16 cellular contexts compared by ENCODE assay signal in genomic region chr6:2576499-2576898, GRCh38.
A peak's percentile ranks its signal among the peaks of the same experiment; 100 is the strongest.
DNase-seq lines count a peak whose midpoint lies in the region; TF ChIP-seq lines count a peak whose summit lies in the region.
"Had no signal": no experiment of that assay in that cellular context is flagged by ENCODE, and none has a peak within 500 bp of the region (broad histone marks: within the 10 kb centered on the region; RNA-seq: fewer than 3 reads in every experiment).

No MANE protein-coding gene starts in this region.

- H3K9me3 Mint-ChIP-seq in chondrocyte (ENCODE audit: low read depth): peaks cover 14% of the 10 kb centered on the region
- H3K9me3 Mint-ChIP-seq in mesothelial cell of epicardium: peaks cover 30% of the 10 kb centered on the region

- POLR2A ChIA-PET in PC-9 (lab: Charles Lee; ENCODE audit: unreplicated experiment): no interaction called here

- TF ChIP-seq CTCF in chondrocyte (IDR thresholded peaks at IDR 0.05): no peak
- TF ChIP-seq CTCF in fibroblast of the aortic adventitia (IDR thresholded peaks at IDR 0.05; ENCODE audit: insufficient read depth, low read length): no peak
- TF ChIP-seq CTCF in mesothelial cell of epicardium (IDR thresholded peaks at IDR 0.05; ENCODE audit: unreplicated experiment): no peak
- no peak for TF ChIP-seq CTCF in smooth muscle cell (IDR thresholded peaks at IDR 0.05; ENCODE audit: borderline replicate concordance, insufficient read depth, poor library complexity, severe bottlenecking)
- no peak for TF ChIP-seq CTCF in PC-9 (conservative IDR thresholded peaks at IDR 0.05)

- no peaks in the 10 kb centered on the region for H3K79me2 ChIP-seq in smooth muscle cell (ENCODE audit: low read depth)
- no peaks in the 10 kb centered on the region for H3K79me2 ChIP-seq in PC-9 (ENCODE audit: low read depth)

- intact Hi-C loops in PC-9 (cut with micrococcal nuclease; ENCODE audit: unreplicated experiment): no loop called here

- no peaks in the 10 kb centered on the region for H3K4me1 ChIP-seq in smooth muscle cell (ENCODE audit: low read depth)
- H3K4me1 ChIP-seq in PC-9 (replicated peaks; ENCODE audit: insufficient read depth): peaks cover 20% of the 10 kb centered on the region

- no TSS peak for BruUV-seq in PC-9 (replicated peaks; lab: Mats Ljungman, UMichigan)

- H3K4me3 ChIP-seq in fibroblast of the aortic adventitia (ENCODE audit: low read depth, low read length) (no peak overlapping the region), smooth muscle cell (no peak overlapping the region), PC-9 (no peak overlapping the region)
- H3K4me3 ChIP-seq: BLaER1 treated with 17β-estradiol and CSF1 and Interleukin-3, amounts not matched to agents 10 nM and 100 nM; GM12878; GM23338 had no signal

- no peak overlapping the region for H3K4me3 Mint-ChIP-seq in chondrocyte (ENCODE audit: unreplicated experiment)
- H3K4me3 Mint-ChIP-seq in mesothelial cell of epicardium: no peak overlapping the region
- H3K4me3 Mint-ChIP-seq: CD4-positive, CD25-positive, alpha-beta regulatory T cell; GM23338; H9 had no signal

- no peaks in the 10 kb centered on the region for H3K36me3 ChIP-seq in smooth muscle cell (ENCODE audit: low read depth)
- H3K36me3 ChIP-seq in PC-9 (ENCODE audit: low read depth): no peaks in the 10 kb centered on the region
- H3K36me3 ChIP-seq: BLaER1 treated with 17β-estradiol and CSF1 and Interleukin-3, amounts not matched to agents 10 nM and 100 nM had no signal

- H3K36me3 Mint-ChIP-seq in chondrocyte (ENCODE audit: low read depth) (peaks cover 2% of the 10 kb centered on the region), mesothelial cell of epicardium (peaks cover 2% of the 10 kb centered on the region)
- H3K36me3 Mint-ChIP-seq: CD4-positive, CD25-positive, alpha-beta regulatory T cell had no signal

- H3F3A ChIP-seq in smooth muscle cell (ENCODE audit: low read depth) (peaks cover 8% of the 10 kb centered on the region), PC-9 (ENCODE audit: insufficient read depth, low read depth) (peaks cover 5% of the 10 kb centered on the region; the same call in 1 of the 2 replicates)

- H3K27ac ChIP-seq in smooth muscle cell (ENCODE audit: low read depth) (peak overlapping the region; percentile 9), PC-9 (no peak overlapping the region)
- H3K27ac ChIP-seq: BLaER1 treated with 17β-estradiol and CSF1 and Interleukin-3, amounts not matched to agents 10 nM and 100 nM had no signal

- CTCF ChIA-PET in PC-9 (lab: Charles Lee): interaction anchor here (0.6 kb wide), 2 partner anchors 367 to 1505 kb away, joined by 3 to 7 read pairs; no protein-coding TSS in a partner anchor

- H4K20me1 ChIP-seq in smooth muscle cell (ENCODE audit: low read depth) (no peaks in the 10 kb centered on the region), PC-9 (ENCODE audit: insufficient read depth) (no peaks in the 10 kb centered on the region)
- H4K20me1 ChIP-seq: BLaER1 treated with 17β-estradiol and CSF1 and Interleukin-3, amounts not matched to agents 10 nM and 100 nM had no signal

- H3K4me1 Mint-ChIP-seq in chondrocyte (ENCODE audit: low read depth) (peaks cover 21% of the 10 kb centered on the region), mesothelial cell of epicardium (peaks cover 31% of the 10 kb centered on the region)
- H3K4me1 Mint-ChIP-seq: CD4-positive, CD25-positive, alpha-beta regulatory T cell had no signal

- 61% methylated on average over 3 of the region's 3 CpGs for WGBS in smooth muscle cell (ENCODE audit: low lambda C conversion rate)

- H3K4me2 ChIP-seq in smooth muscle cell: peak overlapping the region; percentile 8
- no peak overlapping the region for H3K4me2 ChIP-seq in PC-9
- H3K4me2 ChIP-seq: GM23338 had no signal

- H2AFZ ChIP-seq in smooth muscle cell (ENCODE audit: low read depth) (peak overlapping the region; percentile 22), PC-9 (no peak overlapping the region)
- H2AFZ ChIP-seq: GM23338 had no signal

- H3K27me3 Mint-ChIP-seq in chondrocyte (ENCODE audit: low read depth) (no peaks in the 10 kb centered on the region), mesothelial cell of epicardium (ENCODE audit: low read depth) (no peaks in the 10 kb centered on the region)

- DNase-seq in chondrocyte (ENCODE audit: low spot score) (no peak), fibroblast of the aortic adventitia (ENCODE audit: low read depth) (peak; percentile 13), mesothelial cell of epicardium (ENCODE audit: low spot score in 2 of 2, unreplicated experiment in 2 of 2) (no peak), smooth muscle cell (lab: John Stamatoyannopoulos, UW; ENCODE audit: unreplicated experiment) (no peak), PC-9 (no peak), DMS53 (lab: John Stamatoyannopoulos, UW) (no peak), GM19240 (ENCODE audit: insufficient read length, low spot score) (no peak)
- DNase-seq: ACHN; Calu3; CD4-positive, CD25-positive, alpha-beta regulatory T cell; DMS 273 treated with DMSO at 0.1 percent for 48 hours; DMS79; H9 had no signal

- no peaks in the 10 kb centered on the region for H3K9me3 ChIP-seq in smooth muscle cell (replicated peaks; ENCODE audit: low read depth)
- H3K9me3 ChIP-seq in PC-9 (ENCODE audit: insufficient read depth, low read depth): no peaks in the 10 kb centered on the region

- H3K9ac ChIP-seq in smooth muscle cell (ENCODE audit: low read depth): no peak overlapping the region
- H3K9ac ChIP-seq: BLaER1 treated with 17β-estradiol and CSF1 and Interleukin-3, amounts not matched to agents 10 nM and 100 nM had no signal

- no peaks in the 10 kb centered on the region for H3K27me3 ChIP-seq in smooth muscle cell (ENCODE audit: low read depth)
- no peaks in the 10 kb centered on the region for H3K27me3 ChIP-seq in PC-9 (ENCODE audit: insufficient read depth, low read depth)
- H3K27me3 ChIP-seq: BLaER1 treated with 17β-estradiol and CSF1 and Interleukin-3, amounts not matched to agents 10 nM and 100 nM had no signal

- H3K27ac Mint-ChIP-seq in chondrocyte (ENCODE audit: unreplicated experiment) (peak overlapping the region; percentile 17), mesothelial cell of epicardium (peak overlapping the region; percentile 1)
- H3K27ac Mint-ChIP-seq: CD4-positive, CD25-positive, alpha-beta regulatory T cell; GM23338; H9 had no signal

- no peaks in the 10 kb centered on the region for H3K9me2 ChIP-seq in PC-9 (ENCODE audit: insufficient read depth)
